8 cellular contexts compared by ENCODE assay signal in genomic region chr2:112275314-112275886, GRCh38. TPM values are rescaled to one million over a fixed set of nuclear protein-coding genes. Genes with fewer than 3 reads are reported as not detected.
DNase-seq lines count a peak whose midpoint lies in the region; ATAC-seq and TF ChIP-seq lines count a peak whose summit lies in the region.

TSS of gene ZC3H6 (plus strand) at chr2:112275597. CDS start at chr2:112275995, 398 bp downstream.

- peak in 1 of 2 donors; percentile 36 for TF ChIP-seq POLR2A in lower leg skin (IDR thresholded peaks at IDR 0.05)

- H3K27me3 Mint-ChIP-seq in CD14-positive monocyte (ENCODE audit: low read depth in 3 of 3) = no peaks in the 10 kb centered on the region

- peak within 1 kb of the TSS; percentile 82 for H3K4me3 ChIP-seq in lower leg skin (ENCODE audit: low read depth, poor library complexity, severe bottlenecking)

- intact Hi-C loops in CD14-positive monocyte (cut with micrococcal nuclease) (loop anchor here in 1 of 2 donors (10.0 kb wide), 1 partner anchor 221 kb away; the partner anchor contains the start of gene TMEM87B), lower leg skin (cut with DNase I; ENCODE audit: low total_unique reads) (no loop called here)

- H3K27ac Mint-ChIP-seq in CD14-positive monocyte = peak within 1 kb of the TSS; percentile 95 to 98 (median 97)

- H3K4me1 Mint-ChIP-seq in CD14-positive monocyte = peaks cover 3% of the 10 kb centered on the region

- peaks cover 2% of the 10 kb centered on the region in 2 donors for H3K36me3 Mint-ChIP-seq in CD14-positive monocyte

- DNase-seq in CD14-positive monocyte (ENCODE audit: low spot score) = peak; percentile 99
- peak; percentile 81 for DNase-seq in NCI-H748 treated with DMSO at 0.1 percent for 48 hours (lab: John Stamatoyannopoulos, UW)
- DNase-seq in activated CD4-positive, alpha-beta T cell treated with anti-CD3 and anti-CD28 coated beads, Interleukin-2, amount 50 U/mL, for 48 hours = peak; percentile 100
- DNase-seq in dermis microvascular lymphatic vessel endothelial cell (ENCODE audit: low read depth in 2 of 2) = peak; percentile 95 to 99
- peak; percentile 99 to 100 for DNase-seq in lower leg skin (ENCODE audit: low spot score in 2 of 2)
- DNase-seq in stimulated activated CD4-positive, alpha-beta T cell treated with anti-CD3 and anti-CD28 coated beads, Interleukin-4, amount 100 ng/mL, for 48 hours (ENCODE audit: low read depth in 2 of 2) = peak; percentile 98 to 100

- peak; percentile 94 for ATAC-seq in GM19372 (IDR thresholded peaks at IDR 0.05; ENCODE audit: low read depth, unreplicated experiment)
- peak; percentile 88 for ATAC-seq in HG03558 (IDR thresholded peaks at IDR 0.05; ENCODE audit: extremely low read depth, unreplicated experiment)

- WGBS in lower leg skin, 2 donors = 0 to 1% methylated on average over 17 to 18 of the region's 59 CpGs

- peak within 1 kb of the TSS; percentile 84 to 90 for H3K4me3 Mint-ChIP-seq in CD14-positive monocyte

- no peaks in the 10 kb centered on the region for H3K9me3 Mint-ChIP-seq in CD14-positive monocyte

- TF ChIP-seq CTCF in CD14-positive monocyte (IDR thresholded peaks at IDR 0.05) (no peak), lower leg skin (IDR thresholded peaks at IDR 0.05) (peak in 1 of 3 donors; percentile 86)

RNA-seq across cellular contexts. Expression of gene ZC3H6, which starts in this region (rescaled TPM):
- 1 to 10 TPM; 2.4 to 2.5 TPM for polyA plus RNA-seq in CD14-positive monocyte
- total RNA-seq in dermis microvascular lymphatic vessel endothelial cell (1.8 and 2.0 TPM in 2 replicates), lower leg skin (10 to 100 TPM in 3 of 4 donors, 1 to 10 TPM in 1; 9.7 to 24.4 (median 12.6) TPM)

Comparison
In these comparisons a context has a peak if more than half of its experiments do, and no peak if none do; other contexts are left out.
1. Peak in every context shown above with its lines: DNase-seq, ATAC-seq and H3K4me3 ChIP-seq.